ENCODE assay signal across 31 cellular contexts in genomic region chrX:119673336-119673735, GRCh38.
"Had no signal": no experiment of that assay in that cellular context is flagged by ENCODE, and none has a peak within 500 bp of the region (broad histone marks: within the 10 kb centered on the region; RNA-seq: fewer than 3 reads in every experiment).

No MANE protein-coding gene starts in this region.

- H3K9me3 Mint-ChIP-seq: activated naive CD4-positive, alpha-beta T cell treated with anti-CD3 and anti-CD28 coated beads, Interleukin-2, amount 50 U/mL, for 24 hours; stimulated activated memory B cell treated with anti-CD40 and anti-IgM and Interleukin-4, amounts not matched to agents 10 μg/mL and 1 μg/mL and 100 μg/mL, for 72 hours; T-helper 1 cell treated with Interleukin-12 subunit alpha and Interleukin-12 subunit beta and Interleukin-4 antibody, amounts not matched to agents 30 μg/mL and 1 μg/mL, for 36 hours; WTC11 had no signal

- ATAC-seq: body of pancreas; left lung; lower lobe of right lung; stimulated activated memory B cell treated with anti-CD40 and anti-IgM and Interleukin-4, amounts not matched to agents 10 μg/mL and 1 μg/mL and 100 μg/mL, for 72 hours; upper lobe of right lung; WTC11 had no signal

- H3K27ac ChIP-seq: body of pancreas, colonic mucosa, epithelial cell of prostate, esophagus squamous epithelium, left lung, lower lobe of right lung, neutrophil, ovary, right lobe of liver, stomach, tibial artery, upper lobe of right lung had no signal

- H3K36me3 ChIP-seq: colonic mucosa, esophagus squamous epithelium, left lung, lower lobe of right lung, ovary, right lobe of liver, tibial artery, upper lobe of right lung had no signal

- H3K9me3 ChIP-seq: body of pancreas, colonic mucosa, esophagus squamous epithelium, left lung, lower lobe of right lung, neutrophil, ovary, right lobe of liver, stomach, tibial artery, upper lobe of right lung had no signal

- DNase-seq: activated CD4-positive, alpha-beta T cell treated with anti-CD3 and anti-CD28 coated beads for 1 hour; activated CD4-positive, alpha-beta T cell treated with anti-CD3 and anti-CD28 coated beads, Interleukin-2, amount 50 U/mL, for 1 hour; activated CD8-positive, alpha-beta memory T cell treated with anti-CD3 and anti-CD28 coated beads for 24 hours; activated gamma-delta T cell; activated T-cell treated with anti-CD3 and anti-CD28 coated beads, Interleukin-2, amount 50 U/mL, for 1 hour; aorta; body of pancreas; cerebellar nuclear complex; colonic mucosa; effector CD8-positive, alpha-beta T cell; esophagus squamous epithelium; kidney glomerular epithelial cell; left lung; lower lobe of right lung; mesendoderm; ovary; right lobe of liver; small intestine; stimulated activated CD4-positive, alpha-beta T cell treated with anti-CD3 and anti-CD28 coated beads, Interleukin-4, amount 100 ng/mL, for 4 hours; stimulated activated CD8-positive, alpha-beta memory T cell treated with anti-CD3 and anti-CD28 coated beads, Interleukin-4, amount 100 ng/mL, for 48 hours; stomach; tibial artery; upper lobe of right lung had no signal

- H3K27me3 Mint-ChIP-seq: activated naive CD4-positive, alpha-beta T cell treated with anti-CD3 and anti-CD28 coated beads, Interleukin-2, amount 50 U/mL, for 24 hours; progenitor cell of endocrine pancreas; stimulated activated memory B cell treated with anti-CD40 and anti-IgM and Interleukin-4, amounts not matched to agents 10 μg/mL and 1 μg/mL and 100 μg/mL, for 72 hours had no signal

- H3K4me3 Mint-ChIP-seq: activated naive CD4-positive, alpha-beta T cell treated with anti-CD3 and anti-CD28 coated beads, Interleukin-2, amount 50 U/mL, for 24 hours; nephron; stimulated activated memory B cell treated with anti-CD40 and anti-IgM and Interleukin-4, amounts not matched to agents 10 μg/mL and 1 μg/mL and 100 μg/mL, for 72 hours; T-helper 1 cell treated with Interleukin-12 subunit alpha and Interleukin-12 subunit beta and Interleukin-4 antibody, amounts not matched to agents 30 μg/mL and 1 μg/mL, for 36 hours; WTC11 had no signal

- H3K27ac Mint-ChIP-seq: progenitor cell of endocrine pancreas; stimulated activated memory B cell treated with anti-CD40 and anti-IgM and Interleukin-4, amounts not matched to agents 10 μg/mL and 1 μg/mL and 100 μg/mL, for 72 hours; T-helper 1 cell treated with Interleukin-12 subunit alpha and Interleukin-12 subunit beta and Interleukin-4 antibody, amounts not matched to agents 30 μg/mL and 1 μg/mL, for 36 hours; WTC11 had no signal

- H3K4me1 ChIP-seq: colonic mucosa, left lung, lower lobe of right lung, right lobe of liver, upper lobe of right lung had no signal

- H3K4me3 ChIP-seq: body of pancreas, colonic mucosa, esophagus squamous epithelium, left lung, lower lobe of right lung, ovary, right lobe of liver, stomach, tibial artery, upper lobe of right lung had no signal
